Comparison of ENCODE assay signal across 14 cellular contexts in genomic region chr1:61343623-61344257, GRCh38.
"Had no signal": no experiment of that assay in that cellular context is flagged by ENCODE, and none has a peak within 500 bp of the region (broad histone marks: within the 10 kb centered on the region; RNA-seq: fewer than 3 reads in every experiment).

No MANE protein-coding gene starts in this region.

- ATAC-seq: effector memory CD8-positive, alpha-beta T cell; mucosa of descending colon; naive thymus-derived CD4-positive, alpha-beta T cell had no signal

- H3K9me3 ChIP-seq: mucosa of descending colon had no signal

- DNase-seq: activated CD4-positive, alpha-beta T cell treated with anti-CD3 and anti-CD28 coated beads, Interleukin-2, amount 50 U/mL, for 4 hours; activated CD4-positive, CD25-positive, alpha-beta regulatory T cell treated with anti-CD3 and anti-CD28 coated beads, Interleukin-2, amount 50 U/mL, for 72 hours; activated naive CD4-positive, alpha-beta T cell treated with anti-CD3 and anti-CD28 coated beads, Interleukin-2, amount 50 U/mL, for 16 hours; activated T-cell treated with anti-CD3 and anti-CD28 coated beads, Interleukin-2, amount 50 U/mL, for 1 hour; cerebellar nuclear complex; dermis blood vessel endothelial cell; effector memory CD8-positive, alpha-beta T cell; islet precursor cell; mucosa of descending colon; naive thymus-derived CD4-positive, alpha-beta T cell; stimulated activated CD4-positive, alpha-beta T cell treated with anti-CD3 and anti-CD28 coated beads, Interleukin-15, amount 100 ng/mL, for 24 hours; stimulated activated CD4-positive, alpha-beta T cell treated with anti-CD3 and anti-CD28 coated beads, Interleukin-4, amount 100 ng/mL, for 1 hour; stimulated activated naive CD4-positive, alpha-beta T cell treated with Interleukin-2 at 50 U/mL for 16 hours had no signal

- FAIRE-seq: frontal cortex had no signal

- H3K4me3 ChIP-seq: mucosa of descending colon had no signal
